16 cellular contexts compared by ENCODE assay signal in the genomic region with DNA sequence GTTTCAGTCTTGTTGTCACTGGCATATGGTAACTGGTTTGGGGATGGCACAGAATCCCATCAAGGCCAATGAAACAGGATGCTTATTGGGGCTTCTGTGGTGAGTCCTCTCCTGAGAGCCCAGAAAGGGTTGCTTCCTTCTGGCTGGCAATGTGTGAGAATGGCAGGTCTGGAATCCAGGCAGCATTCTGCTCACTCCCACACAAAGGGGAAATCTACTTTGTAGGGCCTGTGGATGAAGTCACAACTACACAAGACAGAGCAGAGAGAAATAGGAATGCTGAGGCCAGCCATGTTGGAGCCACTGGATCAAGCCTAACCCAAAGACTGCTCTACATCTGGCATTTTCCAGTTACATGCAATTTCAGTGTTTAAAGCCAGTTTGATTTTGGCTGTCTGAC. TPM values are rescaled to one million over a fixed set of nuclear protein-coding genes. Genes with fewer than 3 reads are reported as not detected.
A peak's percentile ranks its signal among the peaks of the same experiment; 100 is the strongest.
DNase-seq lines count a peak whose midpoint lies in the region; ATAC-seq and TF ChIP-seq lines count a peak whose summit lies in the region.
"Had no signal": no experiment of that assay in that cellular context is flagged by ENCODE, and none has a peak within 500 bp of the region (broad histone marks: within the 10 kb centered on the region; RNA-seq: fewer than 3 reads in every experiment).

No MANE protein-coding gene starts in this region.

- peaks cover 29% of the 10 kb centered on the region for H4K20me1 ChIP-seq in hepatocyte (ENCODE audit: insufficient read depth, poor library complexity, severe bottlenecking)
- peaks cover 38% of the 10 kb centered on the region for H4K20me1 ChIP-seq in GM23338 (replicated peaks; ENCODE audit: insufficient read depth)

- no peaks in the 10 kb centered on the region for H3K27me3 Mint-ChIP-seq in activated T-cell treated with anti-CD3 and anti-CD28 coated beads, Interleukin-2, amount 50 U/mL, for 24 hours
- H3K27me3 Mint-ChIP-seq in activated T-helper 17 cell treated with anti-CD3 and anti-CD28 coated beads, Interleukin-2, amount 50 U/mL, for 72 hours, result no peaks in the 10 kb centered on the region
- peaks cover 8% of the 10 kb centered on the region for H3K27me3 Mint-ChIP-seq in GM23338 (ENCODE audit: insufficient read depth, low read depth, poor library complexity)

- ATAC-seq in activated T-helper 17 cell treated with anti-CD3 and anti-CD28 coated beads, Interleukin-2, amount 50 U/mL, for 72 hours (replicated peaks), result peak; percentile 8
- no peak for ATAC-seq in GM23338
- ATAC-seq: natural killer cell, sciatic nerve had no signal

- H3K9me3 ChIP-seq in hepatocyte (ENCODE audit: low read depth), result no peaks in the 10 kb centered on the region
- H3K9me3 ChIP-seq in stomach, result no peaks in the 10 kb centered on the region

- H3K27ac ChIP-seq in hepatocyte, result peak overlapping the region; percentile 95
- H3K27ac ChIP-seq in stomach, result peak overlapping the region in 3 of 5 donors; percentile 11 to 87 (median 84)
- H3K27ac ChIP-seq in GM23338 (ENCODE audit: low read depth), result no peak overlapping the region
- H3K27ac ChIP-seq: PC-9 had no signal

- TF ChIP-seq POLR2A in stomach (IDR thresholded peaks at IDR 0.05), result no peak

- H3K9me3 Mint-ChIP-seq in activated T-cell treated with anti-CD3 and anti-CD28 coated beads, Interleukin-2, amount 50 U/mL, for 24 hours, result no peaks in the 10 kb centered on the region
- H3K9me3 Mint-ChIP-seq in activated T-helper 17 cell treated with anti-CD3 and anti-CD28 coated beads, Interleukin-2, amount 50 U/mL, for 72 hours, result no peaks in the 10 kb centered on the region
- no peaks in the 10 kb centered on the region for H3K9me3 Mint-ChIP-seq in GM23338
- H3K9me3 Mint-ChIP-seq: activated B cell treated with CpG ODN at 0.5 μM for 24 hours, natural killer cell had no signal

- H3K79me2 ChIP-seq in hepatocyte, result peaks cover 68% of the 10 kb centered on the region
- H3K79me2 ChIP-seq in GM23338 (replicated peaks; ENCODE audit: insufficient read depth), result peaks cover 8% of the 10 kb centered on the region

- no peak overlapping the region for H3K4me3 ChIP-seq in hepatocyte
- no peak overlapping the region for H3K4me3 ChIP-seq in stomach
- H3K4me3 ChIP-seq in GM23338, result no peak overlapping the region
- H3K4me3 ChIP-seq: PC-9 had no signal

- TF ChIP-seq CTCF in hepatocyte (IDR thresholded peaks at IDR 0.05; ENCODE audit: poor library complexity), result no peak
- TF ChIP-seq CTCF in stomach (IDR thresholded peaks at IDR 0.05), result no peak
- no peak for TF ChIP-seq CTCF in GM23338 (conservative IDR thresholded peaks at IDR 0.05; ENCODE audit: low read depth in 2 of 2)

- H3F3A ChIP-seq in GM23338 (replicated peaks; ENCODE audit: low read depth), result peaks cover 38% of the 10 kb centered on the region

- H3K4me1 Mint-ChIP-seq in activated T-cell treated with anti-CD3 and anti-CD28 coated beads, Interleukin-2, amount 50 U/mL, for 24 hours (ENCODE audit: low read depth), result peaks cover 75% of the 10 kb centered on the region
- peaks cover 26% of the 10 kb centered on the region for H3K4me1 Mint-ChIP-seq in activated T-helper 17 cell treated with anti-CD3 and anti-CD28 coated beads, Interleukin-2, amount 50 U/mL, for 72 hours
- peaks cover 19% of the 10 kb centered on the region for H3K4me1 Mint-ChIP-seq in GM23338

- H3K4me2 ChIP-seq in hepatocyte (no peak overlapping the region), GM23338 (no peak overlapping the region)
- H3K4me2 ChIP-seq: PC-9 had no signal

- H3K36me3 ChIP-seq in hepatocyte (replicated peaks; ENCODE audit: insufficient read depth, low read depth) (peaks cover 4% of the 10 kb centered on the region), stomach (peaks cover 10 to 26% (median 23%) of the 10 kb centered on the region in 4 donors), GM23338 (ENCODE audit: insufficient read depth) (peaks cover 15% of the 10 kb centered on the region; the same call in 1 of the 2 replicates)

- H2AFZ ChIP-seq in hepatocyte (no peak overlapping the region), GM23338 (no peak overlapping the region)
- H2AFZ ChIP-seq: PC-9 had no signal

- H3K27me3 ChIP-seq in hepatocyte (no peaks in the 10 kb centered on the region), stomach (no peaks in the 10 kb centered on the region), GM23338 (ENCODE audit: insufficient read depth) (no peaks in the 10 kb centered on the region)

- H3K9me2 ChIP-seq in hepatocyte (replicated peaks; ENCODE audit: insufficient read depth) (no peaks in the 10 kb centered on the region), GM23338 (ENCODE audit: insufficient read depth) (no peaks in the 10 kb centered on the region)

- H3K4me3 Mint-ChIP-seq in activated T-cell treated with anti-CD3 and anti-CD28 coated beads, Interleukin-2, amount 50 U/mL, for 24 hours, result no peak overlapping the region
- H3K4me3 Mint-ChIP-seq in activated T-helper 17 cell treated with anti-CD3 and anti-CD28 coated beads, Interleukin-2, amount 50 U/mL, for 72 hours, result no peak overlapping the region
- no peak overlapping the region for H3K4me3 Mint-ChIP-seq in GM23338
- H3K4me3 Mint-ChIP-seq: activated B cell treated with CpG ODN at 0.5 μM for 24 hours had no signal

- peak; percentile 35 for DNase-seq in activated T-cell treated with anti-CD3 and anti-CD28 coated beads, Interleukin-2, amount 50 U/mL, for 24 hours
- no peak for DNase-seq in activated T-cell treated with anti-CD3 and anti-CD28 coated beads, Interleukin-2, amount 50 U/mL, for 1 hour
- DNase-seq in hepatocyte (ENCODE audit: low spot score), result no peak
- DNase-seq in stomach, result no peak
- no peak for DNase-seq in NCI-H526 treated with DMSO at 0.1 percent for 48 hours (lab: John Stamatoyannopoulos, UW)
- DNase-seq in hippocampal formation (lab: John Stamatoyannopoulos, UW), result no peak
- no peak for DNase-seq in GM23338 (ENCODE audit: low spot score)
- DNase-seq: activated B cell treated with CpG ODN at 0.5 μM for 24 hours; Calu3; natural killer cell; NCI-H1694; NCI-H510A treated with DMSO at 0.1 percent for 48 hours; PC-9; stimulated activated naive CD4-positive, alpha-beta T cell treated with Interleukin-2 at 50 U/mL for 16 hours had no signal

- peaks cover 28% of the 10 kb centered on the region for H3K4me1 ChIP-seq in hepatocyte (ENCODE audit: insufficient read depth)
- peaks cover 36 to 89% (median 56%) of the 10 kb centered on the region in 4 donors for H3K4me1 ChIP-seq in stomach
- H3K4me1 ChIP-seq in GM23338 (ENCODE audit: insufficient read depth), result peaks cover 18% of the 10 kb centered on the region

- intact Hi-C loops in stomach (cut with DNase I; ENCODE audit: low total_unique reads), result no loop called here

- peaks cover 71% of the 10 kb centered on the region for H3K36me3 Mint-ChIP-seq in activated T-cell treated with anti-CD3 and anti-CD28 coated beads, Interleukin-2, amount 50 U/mL, for 24 hours (ENCODE audit: low read depth)
- peaks cover 76% of the 10 kb centered on the region for H3K36me3 Mint-ChIP-seq in activated T-helper 17 cell treated with anti-CD3 and anti-CD28 coated beads, Interleukin-2, amount 50 U/mL, for 72 hours (ENCODE audit: low read depth)
- H3K36me3 Mint-ChIP-seq in GM23338 (ENCODE audit: low read depth), result peaks cover 35% of the 10 kb centered on the region

- TF ChIP-seq EP300 in stomach (IDR thresholded peaks at IDR 0.05), result no peak

- H3K27ac Mint-ChIP-seq in activated T-cell treated with anti-CD3 and anti-CD28 coated beads, Interleukin-2, amount 50 U/mL, for 24 hours, result peak overlapping the region; percentile 86
- no peak overlapping the region for H3K27ac Mint-ChIP-seq in activated T-helper 17 cell treated with anti-CD3 and anti-CD28 coated beads, Interleukin-2, amount 50 U/mL, for 72 hours
- no peak overlapping the region for H3K27ac Mint-ChIP-seq in GM23338
- H3K27ac Mint-ChIP-seq: activated B cell treated with CpG ODN at 0.5 μM for 24 hours, natural killer cell had no signal

TF ChIP-seq in GM23338, 12 proteins besides CTCF, POLR2A, EP300 and RAD21 (continues in another document):
- TF ChIP-seq ZNF331 (CRISPR knock-in tag; IDR thresholded peaks at IDR 0.05; ENCODE audit: low read depth), result no peak
- no peak for TF ChIP-seq ZNF114 (CRISPR knock-in tag; IDR thresholded peaks at IDR 0.05)
- no peak for TF ChIP-seq STAT1 (IDR thresholded peaks at IDR 0.05; ENCODE audit: unreplicated experiment)
- TF ChIP-seq POLR2AphosphoS5 (IDR thresholded peaks at IDR 0.05; ENCODE audit: low read depth), result no peak
- TF ChIP-seq, protein P1, sequence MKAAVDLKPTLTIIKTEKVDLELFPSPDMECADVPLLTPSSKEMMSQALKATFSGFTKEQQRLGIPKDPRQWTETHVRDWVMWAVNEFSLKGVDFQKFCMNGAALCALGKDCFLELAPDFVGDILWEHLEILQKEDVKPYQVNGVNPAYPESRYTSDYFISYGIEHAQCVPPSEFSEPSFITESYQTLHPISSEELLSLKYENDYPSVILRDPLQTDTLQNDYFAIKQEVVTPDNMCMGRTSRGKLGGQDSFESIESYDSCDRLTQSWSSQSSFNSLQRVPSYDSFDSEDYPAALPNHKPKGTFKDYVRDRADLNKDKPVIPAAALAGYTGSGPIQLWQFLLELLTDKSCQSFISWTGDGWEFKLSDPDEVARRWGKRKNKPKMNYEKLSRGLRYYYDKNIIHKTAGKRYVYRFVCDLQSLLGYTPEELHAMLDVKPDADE (IDR thresholded peaks at IDR 0.05), result no peak
- no peak for TF ChIP-seq CREB1 (CRISPR knock-in tag; IDR thresholded peaks at IDR 0.05; ENCODE audit: low read depth)
- no peak for TF ChIP-seq EZH2phosphoT487 (IDR thresholded peaks at IDR 0.05; ENCODE audit: unreplicated experiment)
- no peak for TF ChIP-seq JUNB (IDR thresholded peaks at IDR 0.05; ENCODE audit: unreplicated experiment)
- TF ChIP-seq EZH2 (IDR thresholded peaks at IDR 0.05; ENCODE audit: low read depth, unreplicated experiment), result no peak

RNA-seq across cellular contexts. Expression of a gene that starts 15.7 kb away (rescaled TPM):
- total RNA-seq in activated T-helper 17 cell treated with anti-CD3 and anti-CD28 coated beads, Interleukin-2, amount 50 U/mL, for 72 hours, result 10 to 100 TPM; 61.9 to 93.1 TPM
- 41.1 and 44.6 TPM in 2 replicates for total RNA-seq in hepatocyte
- 31.7 and 39.7 TPM in 2 replicates for polyA plus RNA-seq in hepatocyte
- total RNA-seq in stomach, result 10 to 100 TPM in 2 of 5 donors, 1 to 10 TPM in 3; 1.8 to 20.0 (median 7.2) TPM
- polyA plus RNA-seq in stomach, result 1 to 10 TPM; 2.6 to 3.1 (median 3.1) TPM
- total RNA-seq in GM23338 (2014; rRNA removed; shearing (Covaris generic)), result 28.2 and 32.0 TPM in 2 replicates
- polyA plus RNA-seq in GM23338 (2016; fragmentation: Nextera tagmentation; extraction: Ambion mirVana), result 13.2 and 14.1 TPM in 2 replicates

RNA-seq across cellular contexts. Expression of a gene that starts 15.8 kb away (rescaled TPM):
- 10 to 100 TPM; 41.4 TPM for total RNA-seq in activated T-helper 17 cell treated with anti-CD3 and anti-CD28 coated beads, Interleukin-2, amount 50 U/mL, for 72 hours
- total RNA-seq in hepatocyte (81.4 and 87.3 TPM in 2 replicates), stomach (10 to 100 TPM in 4 of 5 donors, 1 to 10 TPM in 1; 2.3 to 33.8 (median 15.6) TPM)
- polyA plus RNA-seq in hepatocyte (39.4 and 42.0 TPM in 2 replicates), stomach (1 to 10 TPM; 4.9 to 8.2 (median 7.8) TPM), GM23338 (2016; fragmentation: Nextera tagmentation; extraction: Ambion mirVana) (9.3 and 10.3 TPM in 2 replicates)
- 34.0 and 34.8 TPM in 2 replicates for total RNA-seq in GM23338 (2014; rRNA removed; shearing (Covaris generic))
